Comparison of ENCODE assay signal across 23 cellular contexts in the genomic region with DNA sequence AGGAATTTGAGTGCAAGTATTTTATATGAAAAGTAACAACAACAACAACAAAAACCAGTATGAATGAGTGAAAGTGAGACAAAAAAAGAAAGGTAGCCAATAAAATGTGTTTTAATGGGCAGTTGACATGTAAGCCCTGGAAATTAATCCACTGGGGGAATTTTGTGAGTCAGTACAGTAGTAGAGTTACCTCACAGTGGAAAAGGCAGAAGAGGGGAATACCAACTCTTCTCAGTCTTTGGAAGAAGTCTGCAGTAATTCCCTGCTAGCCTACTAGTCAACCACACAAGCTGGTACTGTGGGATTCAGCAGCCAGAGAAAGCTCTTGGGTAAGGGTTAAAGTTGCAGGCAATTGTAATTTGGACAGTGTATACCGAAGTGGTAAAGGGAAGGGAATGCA.
DNase-seq lines count a peak whose midpoint lies in the region; ATAC-seq and TF ChIP-seq lines count a peak whose summit lies in the region.
"Had no signal": no experiment of that assay in that cellular context is flagged by ENCODE, and none has a peak within 500 bp of the region (broad histone marks: within the 10 kb centered on the region; RNA-seq: fewer than 3 reads in every experiment).

No MANE protein-coding gene starts in this region.

- H3K4me3 Mint-ChIP-seq in activated CD4-positive, alpha-beta T cell treated with anti-CD3 and anti-CD28 coated beads, Interleukin-2, amount 10 ng/mL, durations not matched to agents 24 days and 14 days: no peak overlapping the region
- H3K4me3 Mint-ChIP-seq in type B pancreatic cell (no peak overlapping the region), neural progenitor cell (no peak overlapping the region)
- H3K4me3 Mint-ChIP-seq: CD8-positive, alpha-beta memory T cell; stimulated activated naive B cell treated with anti-CD40 and anti-IgM and Interleukin-4, amounts not matched to agents 10 μg/mL and 1 μg/mL and 100 μg/mL, for 72 hours had no signal

- no peak overlapping the region for H3K9ac ChIP-seq in neural progenitor cell
- H3K9ac ChIP-seq: SK-N-SH had no signal

- no peaks in the 10 kb centered on the region for H3K27me3 ChIP-seq in neural progenitor cell
- H3K27me3 ChIP-seq: neutrophil had no signal

- TF ChIP-seq CTCF in type B pancreatic cell (conservative IDR thresholded peaks at IDR 0.05) (no peak), neural progenitor cell (IDR thresholded peaks at IDR 0.05) (no peak)

- no peaks in the 10 kb centered on the region for H3K27me3 Mint-ChIP-seq in activated CD4-positive, alpha-beta T cell treated with anti-CD3 and anti-CD28 coated beads, Interleukin-2, amount 10 ng/mL, durations not matched to agents 24 days and 14 days
- no peaks in the 10 kb centered on the region for H3K27me3 Mint-ChIP-seq in type B pancreatic cell
- H3K27me3 Mint-ChIP-seq in neural progenitor cell (ENCODE audit: insufficient read depth, low read depth): no peaks in the 10 kb centered on the region
- H3K27me3 Mint-ChIP-seq: CD8-positive, alpha-beta memory T cell; stimulated activated naive B cell treated with anti-CD40 and anti-IgM and Interleukin-4, amounts not matched to agents 10 μg/mL and 1 μg/mL and 100 μg/mL, for 72 hours had no signal

- H3F3A ChIP-seq in neural progenitor cell (ENCODE audit: low read depth): no peaks in the 10 kb centered on the region

- no peak for TF ChIP-seq POLR2A in GM18505 (IDR thresholded peaks at IDR 0.05; ENCODE audit: borderline replicate concordance, extremely low read depth, insufficient read depth, insufficient read length)

- no peak overlapping the region for H3K27ac ChIP-seq in neural progenitor cell
- H3K27ac ChIP-seq: neutrophil had no signal

- no peaks in the 10 kb centered on the region for H3K9me3 Mint-ChIP-seq in activated CD4-positive, alpha-beta T cell treated with anti-CD3 and anti-CD28 coated beads, Interleukin-2, amount 10 ng/mL, durations not matched to agents 24 days and 14 days
- H3K9me3 Mint-ChIP-seq in type B pancreatic cell (no peaks in the 10 kb centered on the region), neural progenitor cell (no peaks in the 10 kb centered on the region)
- H3K9me3 Mint-ChIP-seq: activated T-helper 2 cell treated with anti-CD3 and anti-CD28 coated beads, Interferon-gamma antibody, Interleukin-2, Interleukin-4, amounts not matched to agents 10 μg/mL and 5 μg/mL and 100 μg/mL, durations not matched to agents 14 hours and 24 hours and 36 hours had no signal

- no peaks in the 10 kb centered on the region for H3K4me1 Mint-ChIP-seq in activated CD4-positive, alpha-beta T cell treated with anti-CD3 and anti-CD28 coated beads, Interleukin-2, amount 10 ng/mL, durations not matched to agents 24 days and 14 days
- no peaks in the 10 kb centered on the region for H3K4me1 Mint-ChIP-seq in type B pancreatic cell (ENCODE audit: unreplicated experiment)
- no peaks in the 10 kb centered on the region for H3K4me1 Mint-ChIP-seq in neural progenitor cell
- H3K4me1 Mint-ChIP-seq: CD8-positive, alpha-beta memory T cell had no signal

- H3K36me3 Mint-ChIP-seq in activated CD4-positive, alpha-beta T cell treated with anti-CD3 and anti-CD28 coated beads, Interleukin-2, amount 10 ng/mL, durations not matched to agents 24 days and 14 days (ENCODE audit: low read depth): no peaks in the 10 kb centered on the region
- H3K36me3 Mint-ChIP-seq in type B pancreatic cell (no peaks in the 10 kb centered on the region), neural progenitor cell (no peaks in the 10 kb centered on the region)
- H3K36me3 Mint-ChIP-seq: CD8-positive, alpha-beta memory T cell; stimulated activated naive B cell treated with anti-CD40 and anti-IgM and Interleukin-4, amounts not matched to agents 10 μg/mL and 1 μg/mL and 100 μg/mL, for 72 hours had no signal

- DNase-seq in fibroblast of peridontal ligament (ENCODE audit: extremely low read depth): peak; percentile 9
- DNase-seq in activated CD4-positive, alpha-beta T cell treated with anti-CD3 and anti-CD28 coated beads, Interleukin-2, amount 10 ng/mL, durations not matched to agents 24 days and 14 days: no peak
- DNase-seq in stimulated activated CD4-positive, alpha-beta T cell treated with anti-CD3 and anti-CD28 coated beads, Interleukin-1b, Interleukin-23, amount 100 ng/mL, for 48 hours: no peak
- no peak for DNase-seq in type B pancreatic cell (ENCODE audit: extremely low spot score, unreplicated experiment)
- no peak for DNase-seq in neural progenitor cell (ENCODE audit: low spot score)
- DNase-seq: activated CD4-positive, CD25-positive, alpha-beta regulatory T cell treated with anti-CD3 and anti-CD28 coated beads, Interleukin-2, amount 50 U/mL, for 72 hours; CD8-positive, alpha-beta memory T cell; DMS79 treated with DMSO at 0.1 percent for 48 hours; left ventricle myocardium superior; mucosa of descending colon; NCI-H1436 treated with DMSO at 0.1 percent for 48 hours; NCI-H2171 treated with DMSO at 0.1 percent for 48 hours; NCI-H82; SK-N-SH; stimulated activated naive B cell treated with anti-CD40 and anti-IgM and Interleukin-4, amounts not matched to agents 10 μg/mL and 1 μg/mL and 100 μg/mL, for 72 hours; T-helper 9 cell; trophoblast cell had no signal

- no peaks in the 10 kb centered on the region for H4K20me1 ChIP-seq in neural progenitor cell (ENCODE audit: low read depth)

- H3K27ac Mint-ChIP-seq in activated CD4-positive, alpha-beta T cell treated with anti-CD3 and anti-CD28 coated beads, Interleukin-2, amount 10 ng/mL, durations not matched to agents 24 days and 14 days: no peak overlapping the region
- H3K27ac Mint-ChIP-seq in type B pancreatic cell: no peak overlapping the region
- H3K27ac Mint-ChIP-seq in neural progenitor cell: no peak overlapping the region
- H3K27ac Mint-ChIP-seq: activated T-helper 2 cell treated with anti-CD3 and anti-CD28 coated beads, Interferon-gamma antibody, Interleukin-2, Interleukin-4, amounts not matched to agents 10 μg/mL and 5 μg/mL and 100 μg/mL, durations not matched to agents 14 hours and 24 hours and 36 hours; CD8-positive, alpha-beta memory T cell; stimulated activated naive B cell treated with anti-CD40 and anti-IgM and Interleukin-4, amounts not matched to agents 10 μg/mL and 1 μg/mL and 100 μg/mL, for 72 hours had no signal

- no peaks in the 10 kb centered on the region for H3K36me3 ChIP-seq in neural progenitor cell
- H3K36me3 ChIP-seq: neutrophil had no signal

- no peaks in the 10 kb centered on the region for H3K79me2 ChIP-seq in neural progenitor cell (ENCODE audit: low read depth)

- no peak overlapping the region for H3K4me3 ChIP-seq in neural progenitor cell
- H3K4me3 ChIP-seq: mucosa of descending colon had no signal

- no peaks in the 10 kb centered on the region for H3K4me1 ChIP-seq in neural progenitor cell

- ATAC-seq in GM18505 (IDR thresholded peaks at IDR 0.05; ENCODE audit: unreplicated experiment) (peak; percentile 71), GM21447 (IDR thresholded peaks at IDR 0.05; ENCODE audit: unreplicated experiment) (peak; percentile 66), HG03039 (IDR thresholded peaks at IDR 0.05; ENCODE audit: unreplicated experiment) (peak; percentile 84)
- ATAC-seq: left ventricle myocardium superior, mucosa of descending colon, Panc1 had no signal

- H3K4me2 ChIP-seq in neural progenitor cell: no peak overlapping the region
- H3K4me2 ChIP-seq: SK-N-SH had no signal

- H2AFZ ChIP-seq in neural progenitor cell (replicated peaks): no peak overlapping the region

- H3K9me3 ChIP-seq in neural progenitor cell (ENCODE audit: low read depth): no peaks in the 10 kb centered on the region
- H3K9me3 ChIP-seq: mucosa of descending colon, neutrophil, SK-N-SH had no signal

- intact Hi-C loops in activated CD4-positive, alpha-beta T cell treated with anti-CD3 and anti-CD28 coated beads, Interleukin-2, amount 10 ng/mL, durations not matched to agents 24 days and 14 days (cut with micrococcal nuclease): no loop called here
